In the genomic region with DNA sequence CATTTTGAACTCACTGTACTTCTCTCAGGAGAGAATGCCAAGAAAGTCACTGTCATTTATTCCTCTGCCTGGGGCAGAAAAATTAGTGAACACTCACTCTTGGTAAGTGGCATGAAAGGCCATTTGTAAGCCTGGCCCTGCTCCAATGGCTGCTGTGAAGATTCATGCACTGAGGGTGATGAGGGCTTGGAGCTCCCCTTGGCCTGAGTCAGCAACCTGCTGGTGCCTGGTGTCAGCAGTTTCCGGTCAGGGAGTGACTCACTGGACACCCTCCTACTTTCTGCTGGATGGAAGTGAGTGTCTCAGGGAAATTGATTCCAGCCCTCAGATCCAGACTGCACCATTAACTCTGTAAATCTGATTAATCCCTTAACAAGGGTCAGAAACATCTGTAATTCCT, we compare ENCODE assay signal across 8 cellular contexts. TPM values are rescaled to one million over a fixed set of nuclear protein-coding genes. Genes with fewer than 3 reads are reported as not detected.
DNase-seq lines count a peak whose midpoint lies in the region; ATAC-seq, FAIRE-seq and TF ChIP-seq lines count a peak whose summit lies in the region.

No MANE protein-coding gene starts in this region.

- no peaks in the 10 kb centered on the region for H4K20me1 ChIP-seq in PC-9 (ENCODE audit: insufficient read depth)

- H3K79me2 ChIP-seq in PC-9 (ENCODE audit: low read depth), result no peaks in the 10 kb centered on the region

- H3K27me3 ChIP-seq in PC-9 (ENCODE audit: insufficient read depth, low read depth), result no peaks in the 10 kb centered on the region
- H3K27me3 ChIP-seq in pancreas, result no peaks in the 10 kb centered on the region

- intact Hi-C loops in PC-9 (cut with micrococcal nuclease; ENCODE audit: unreplicated experiment), result no loop called here
- intact Hi-C loops in pancreas (cut with DNase I), result no loop called here

- FAIRE-seq in pancreas (lab: Jason Lieb, UNC), result no peak

- WGBS in pancreas, 2 donors, result 42 to 59% methylated on average over 1 of the region's 1 CpG

- no peak overlapping the region for H3K4me3 Mint-ChIP-seq in activated naive CD4-positive, alpha-beta T cell treated with anti-CD3 and anti-CD28 coated beads, Interleukin-2, amount 10 ng/mL, durations not matched to agents 7 days and 5 days

- ATAC-seq in pancreas, result peak in 3 of 4 donors; percentile 78 to 92 (median 79)
- no peak for ATAC-seq in GM21529 (IDR thresholded peaks at IDR 0.05; ENCODE audit: unreplicated experiment)

- no peaks in the 10 kb centered on the region for H3K9me3 Mint-ChIP-seq in activated naive CD4-positive, alpha-beta T cell treated with anti-CD3 and anti-CD28 coated beads, Interleukin-2, amount 10 ng/mL, durations not matched to agents 7 days and 5 days

- H3K4me1 ChIP-seq in PC-9 (replicated peaks; ENCODE audit: insufficient read depth), result peaks cover 14% of the 10 kb centered on the region
- H3K4me1 ChIP-seq in pancreas, result no peaks in the 10 kb centered on the region

- CTCF ChIA-PET in PC-9 (lab: Charles Lee), result interaction anchor here (0.7 kb wide), 1 partner anchor 32 kb away, joined by 3 read pairs; no protein-coding TSS in a partner anchor
- CTCF ChIA-PET in activated naive CD4-positive, alpha-beta T cell treated with anti-CD3 and anti-CD28 coated beads, Interleukin-2, amount 10 ng/mL, durations not matched to agents 7 days and 5 days (lab: Charles Lee), result no interaction called here

- H3K36me3 Mint-ChIP-seq in activated naive CD4-positive, alpha-beta T cell treated with anti-CD3 and anti-CD28 coated beads, Interleukin-2, amount 10 ng/mL, durations not matched to agents 7 days and 5 days, result no peaks in the 10 kb centered on the region

- H3K36me3 ChIP-seq in PC-9 (ENCODE audit: low read depth) (no peaks in the 10 kb centered on the region), pancreas (no peaks in the 10 kb centered on the region)

- no peak overlapping the region for H3K4me3 ChIP-seq in PC-9
- no peak overlapping the region for H3K4me3 ChIP-seq in pancreas

- no peaks in the 10 kb centered on the region for H3K9me2 ChIP-seq in PC-9 (ENCODE audit: insufficient read depth)

- TF ChIP-seq CTCF in PC-9 (conservative IDR thresholded peaks at IDR 0.05) (no peak), pancreas (IDR thresholded peaks at IDR 0.05) (no peak)

- BruUV-seq in PC-9 (replicated peaks; lab: Mats Ljungman, UMichigan), result no TSS peak

- H3K4me1 Mint-ChIP-seq in activated naive CD4-positive, alpha-beta T cell treated with anti-CD3 and anti-CD28 coated beads, Interleukin-2, amount 10 ng/mL, durations not matched to agents 7 days and 5 days, result no peaks in the 10 kb centered on the region

- no peak overlapping the region for H2AFZ ChIP-seq in PC-9

- H3K9me3 ChIP-seq in PC-9 (ENCODE audit: insufficient read depth, low read depth) (no peaks in the 10 kb centered on the region), pancreas (no peaks in the 10 kb centered on the region)

- peak; percentile 92 for DNase-seq in GM04504 (ENCODE audit: low read depth)
- DNase-seq in PC-9, result peak; percentile 89 to 97
- DNase-seq in epithelial cell of prostate (ENCODE audit: low read depth, low spot score), result peak; percentile 88
- DNase-seq in pancreas, result peak in 2 of 6 donors; percentile 13 to 25
- no peak for DNase-seq in NCI-H1105 (lab: John Stamatoyannopoulos, UW)
- DNase-seq in activated naive CD4-positive, alpha-beta T cell treated with anti-CD3 and anti-CD28 coated beads, Interleukin-2, amount 10 ng/mL, durations not matched to agents 7 days and 5 days, result no peak
- DNase-seq in NCI-H748 (lab: John Stamatoyannopoulos, UW; ENCODE audit: unreplicated experiment), result no peak

- H3K27ac ChIP-seq in PC-9 (peak overlapping the region; percentile 62), epithelial cell of prostate (peak overlapping the region; percentile 38), pancreas (no peak overlapping the region)

- peaks cover 11% of the 10 kb centered on the region for H3K27me3 Mint-ChIP-seq in activated naive CD4-positive, alpha-beta T cell treated with anti-CD3 and anti-CD28 coated beads, Interleukin-2, amount 10 ng/mL, durations not matched to agents 7 days and 5 days

- POLR2A ChIA-PET in PC-9 (lab: Charles Lee; ENCODE audit: unreplicated experiment), result interaction anchor here (0.5 to 0.7 kb wide), 5 partner anchors 9 to 191 kb away, joined by 3 to 29 read pairs (median 5); no protein-coding TSS in a partner anchor

- H3K4me2 ChIP-seq in PC-9, result peak overlapping the region; percentile 12; the same call in 1 of the 2 replicates

- no peak overlapping the region for H3K27ac Mint-ChIP-seq in activated naive CD4-positive, alpha-beta T cell treated with anti-CD3 and anti-CD28 coated beads, Interleukin-2, amount 10 ng/mL, durations not matched to agents 7 days and 5 days

- H3F3A ChIP-seq in PC-9 (ENCODE audit: insufficient read depth, low read depth), result peaks cover 31% of the 10 kb centered on the region

RNA-seq across cellular contexts. Expression of a gene that starts 37.6 kb away (rescaled TPM):
- total RNA-seq in PC-9 (2021) (117 and 158 TPM in 2 replicates), pancreas (10 to 100 TPM; 27.4 to 59.1 (median 47.3) TPM)
- 10 to 100 TPM; 44.1 to 79.2 TPM for polyA plus RNA-seq in pancreas

Comparison
In these comparisons a context has a peak if more than half of its experiments do, and no peak if none do; other contexts are left out.
1. DNase-seq: peak in GM04504 (single experiment), PC-9 (2 of 2) and epithelial cell of prostate (single experiment); none in NCI-H1105 (single experiment), activated naive CD4-positive, alpha-beta T cell treated with anti-CD3 and anti-CD28 coated beads, Interleukin-2, amount 10 ng/mL, durations not matched to agents 7 days and 5 days (single experiment) and NCI-H748 (single experiment).
2. H3K27ac ChIP-seq: peak in PC-9 (single experiment) and epithelial cell of prostate (single experiment); none in pancreas (0 of 4).